In the genomic region with DNA sequence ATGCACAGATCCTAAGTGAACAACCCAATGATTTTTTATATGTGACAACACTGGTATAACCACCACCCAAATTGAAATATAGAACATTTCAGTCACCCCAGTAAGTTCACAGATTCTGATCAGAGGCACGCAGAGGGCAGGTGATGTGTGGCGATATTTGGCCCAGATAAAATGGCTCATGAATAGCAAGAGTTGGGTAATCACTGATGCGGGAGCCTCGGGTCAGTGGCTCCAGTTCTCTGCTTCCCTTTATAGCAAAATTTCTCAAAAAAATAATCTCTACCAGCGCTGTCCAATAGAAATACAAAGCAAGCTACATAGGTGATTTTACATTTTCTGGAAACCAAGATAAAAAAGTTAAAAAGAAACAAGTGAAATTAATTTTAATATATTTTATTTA, we compare ENCODE assay signal across 19 cellular contexts. TPM values are rescaled to one million over a fixed set of nuclear protein-coding genes. Genes with fewer than 3 reads are reported as not detected.
DNase-seq lines count a peak whose midpoint lies in the region; ATAC-seq, FAIRE-seq and TF ChIP-seq lines count a peak whose summit lies in the region.
"Had no signal": no experiment of that assay in that cellular context is flagged by ENCODE, and none has a peak within 500 bp of the region (broad histone marks: within the 10 kb centered on the region; RNA-seq: fewer than 3 reads in every experiment).

No MANE protein-coding gene starts in this region.

- no peak for TF ChIP-seq RAD21 in HepG2 (CRISPR knock-in tag; IDR thresholded peaks at IDR 0.05)

- no peak overlapping the region for H2BK15ac ChIP-seq in neuronal stem cell (ENCODE audit: low read length)

- H3K9ac ChIP-seq in HepG2 (ENCODE audit: insufficient read depth, low read depth, low read length) (no peak overlapping the region), endodermal cell (ENCODE audit: extremely low read depth, low read length, poor library complexity, severe bottlenecking) (no peak overlapping the region), neuronal stem cell (ENCODE audit: low read depth, low read length, poor library complexity) (no peak overlapping the region)
- H3K9ac ChIP-seq: GM23248 had no signal

- H3K4me3 Mint-ChIP-seq in endodermal cell, result no peak overlapping the region
- H3K4me3 Mint-ChIP-seq: CD4-positive, CD25-positive, alpha-beta regulatory T cell; CD8-positive, alpha-beta memory T cell had no signal

- H3K4me3 ChIP-seq in HepG2 (replicated peaks in 1 of 3; ENCODE audit: insufficient read depth in 1 of 3, low read depth in 2 of 3, low read length in 3 of 3) (no peak overlapping the region), right lobe of liver (no peak overlapping the region), endodermal cell (ENCODE audit: low read length) (no peak overlapping the region), neuronal stem cell (ENCODE audit: low read length in 2 of 2) (no peak overlapping the region), brain microvascular endothelial cell (ENCODE audit: low read depth, low read length) (no peak overlapping the region)
- H3K4me3 ChIP-seq: GM23248, HAP-1 had no signal

- H4K91ac ChIP-seq in neuronal stem cell (ENCODE audit: low read depth, low read length, poor library complexity), result no peak overlapping the region

- H3K79me1 ChIP-seq in neuronal stem cell (ENCODE audit: low read depth, low read length), result no peaks in the 10 kb centered on the region

- ATAC-seq in HepG2, result no peak
- no peak for ATAC-seq in right lobe of liver

- TF ChIP-seq EP300 in HepG2 (IDR thresholded peaks at IDR 0.05; ENCODE audit: low read depth in 2 of 2, low read length in 2 of 2), result no peak
- no peak for TF ChIP-seq EP300 in HepG2 (CRISPR knock-in tag; IDR thresholded peaks at IDR 0.05; ENCODE audit: borderline replicate concordance)

- H3K27me3 Mint-ChIP-seq in endodermal cell (ENCODE audit: insufficient read depth), result no peaks in the 10 kb centered on the region
- H3K27me3 Mint-ChIP-seq: CD4-positive, CD25-positive, alpha-beta regulatory T cell; CD8-positive, alpha-beta memory T cell had no signal

- H3K4me1 ChIP-seq in HepG2 (ENCODE audit: insufficient read depth, low read length), result peaks cover 7% of the 10 kb centered on the region; the same call in 1 of the 2 replicates
- peaks cover 0 to 24% (median 4%) of the 10 kb centered on the region in 4 donors for H3K4me1 ChIP-seq in right lobe of liver
- peaks cover 12% of the 10 kb centered on the region for H3K4me1 ChIP-seq in endodermal cell (ENCODE audit: control insufficient read depth, insufficient read depth, low read length)
- H3K4me1 ChIP-seq in neuronal stem cell (ENCODE audit: control insufficient read depth in 2 of 2, insufficient read depth in 1 of 2, low read depth in 1 of 2, low read length in 2 of 2), result peaks cover 26 to 31% of the 10 kb centered on the region in 2 donors

- H3K79me2 ChIP-seq in HepG2 (ENCODE audit: insufficient read depth, low read length), result no peaks in the 10 kb centered on the region

- TF ChIP-seq CTCF in HepG2 (CRISPR knock-in tag; IDR thresholded peaks at IDR 0.05) (no peak), right lobe of liver (IDR thresholded peaks at IDR 0.05) (no peak), endodermal cell (conservative IDR thresholded peaks at IDR 0.05) (no peak), brain microvascular endothelial cell (IDR thresholded peaks at IDR 0.05; ENCODE audit: low read depth, low read length, missing control alignments) (no peak)

- H3K27ac Mint-ChIP-seq in endodermal cell, result no peak overlapping the region

- H3K23ac ChIP-seq in neuronal stem cell (ENCODE audit: low read depth, low read length, poor library complexity), result no peak overlapping the region

- H2BK120ac ChIP-seq in neuronal stem cell (ENCODE audit: low read depth, low read length), result no peak overlapping the region

- DNase-seq in HepG2 (ENCODE audit: low spot score), result no peak
- no peak for DNase-seq in right lobe of liver
- no peak for DNase-seq in endodermal cell
- DNase-seq in neuronal stem cell (ENCODE audit: low spot score), result no peak
- DNase-seq in urothelium cell line (ENCODE audit: low spot score), result no peak
- no peak for DNase-seq in brain microvascular endothelial cell
- DNase-seq: ACHN; BE2C; C1 segment of cervical spinal cord; CD4-positive, CD25-positive, alpha-beta regulatory T cell; CD8-positive, alpha-beta memory T cell; COR-L47; GM23248 had no signal

- H4K20me1 ChIP-seq in HepG2 (ENCODE audit: insufficient read depth, low read length), result no peaks in the 10 kb centered on the region

- H3K36me3 Mint-ChIP-seq in endodermal cell (ENCODE audit: low read depth), result peaks cover 25% of the 10 kb centered on the region

- 96% methylated on average over 5 of the region's 5 CpGs for WGBS in HepG2 (ENCODE audit: low lambda C conversion rate)
- 37% methylated on average over 5 of the region's 5 CpGs for WGBS in right lobe of liver (ENCODE audit: insufficient coverage, low coverage, low lambda C conversion rate, missing lambda C conversion rate)
- 95 to 100% methylated on average over 1 to 5 of the region's 5 CpGs for WGBS in endodermal cell (ENCODE audit: insufficient coverage in 1 of 2, insufficient read length in 1 of 2), 2 experiments
- no CpG with 5 or more reads among the region's 5 CpGs for WGBS in neuronal stem cell (ENCODE audit: extremely low coverage in 2 of 2, insufficient read length in 2 of 2, insufficient replicate concordance in 1 of 2), 2 donors

- H3K4me2 ChIP-seq in HepG2 (ENCODE audit: low read depth, low read length) (no peak overlapping the region), neuronal stem cell (ENCODE audit: insufficient read depth, low read length, poor library complexity, severe bottlenecking) (no peak overlapping the region)

- H3K18ac ChIP-seq in neuronal stem cell (ENCODE audit: low read length), result no peak overlapping the region

- H2BK12ac ChIP-seq in neuronal stem cell (ENCODE audit: low read length), result peak overlapping the region; percentile 28

- no peak overlapping the region for H2BK5ac ChIP-seq in neuronal stem cell (ENCODE audit: low read length)

- no peaks in the 10 kb centered on the region for H3K9me3 ChIP-seq in HepG2 (ENCODE audit: low read length)
- no peaks in the 10 kb centered on the region for H3K9me3 ChIP-seq in right lobe of liver
- H3K9me3 ChIP-seq in endodermal cell (ENCODE audit: control insufficient read depth, low read length), result no peaks in the 10 kb centered on the region
- no peaks in the 10 kb centered on the region for H3K9me3 ChIP-seq in neuronal stem cell (replicated peaks in 1 of 2; ENCODE audit: control insufficient read depth in 2 of 2, insufficient read depth in 1 of 2, low read depth in 1 of 2, low read length in 2 of 2)
- H3K9me3 ChIP-seq: BE2C, HAP-1 had no signal

- in situ Hi-C loops in HepG2 (cut with HindIII; ENCODE audit: extremely low pct_ligation_motif_present, low pct_unique_long_range_greater_than_20kb), result no loop called here
- in situ Hi-C loops in brain microvascular endothelial cell (cut with HindIII; ENCODE audit: low pct_ligation_motif_present, low sequenced_read_pairs), result no loop called here

- H2AFZ ChIP-seq in HepG2 (ENCODE audit: low read length) (no peak overlapping the region), neuronal stem cell (ENCODE audit: low read length) (no peak overlapping the region)
- H2AFZ ChIP-seq: GM23248 had no signal

- H3K36me3 ChIP-seq in HepG2 (replicated peaks in 1 of 2; ENCODE audit: control insufficient read depth in 1 of 2, insufficient read depth in 2 of 2, low read length in 2 of 2), result peaks cover 11 to 24% of the 10 kb centered on the region in 2 experiments
- H3K36me3 ChIP-seq in right lobe of liver, result peaks cover 0 to 7% (median under 1%) of the 10 kb centered on the region in 4 donors
- H3K36me3 ChIP-seq in endodermal cell (ENCODE audit: control insufficient read depth, insufficient read depth, low read length), result peaks cover 29% of the 10 kb centered on the region
- peaks cover 12 to 31% of the 10 kb centered on the region in 2 donors for H3K36me3 ChIP-seq in neuronal stem cell (replicated peaks in 1 of 2; ENCODE audit: control insufficient read depth in 2 of 2, insufficient read depth in 2 of 2, low read length in 2 of 2)
- H3K36me3 ChIP-seq in brain microvascular endothelial cell (replicated peaks), result peaks cover 15% of the 10 kb centered on the region

- peaks cover 2% of the 10 kb centered on the region for H3K9me3 Mint-ChIP-seq in endodermal cell
- H3K9me3 Mint-ChIP-seq: CD8-positive, alpha-beta memory T cell had no signal

- no peak overlapping the region for H3K27ac ChIP-seq in HepG2 (ENCODE audit: extremely low read length, insufficient read depth, low read length)
- H3K27ac ChIP-seq in right lobe of liver, result no peak overlapping the region
- peak overlapping the region; percentile 93 for H3K27ac ChIP-seq in endodermal cell (ENCODE audit: low read depth, low read length)
- H3K27ac ChIP-seq in neuronal stem cell (replicated peaks; ENCODE audit: low read length), result peak overlapping the region; percentile 96
- no peak overlapping the region for H3K27ac ChIP-seq in brain microvascular endothelial cell
- H3K27ac ChIP-seq: GM23248 had no signal

- H2AK5ac ChIP-seq in neuronal stem cell (ENCODE audit: low read depth, low read length), result no peak overlapping the region

- POLR2A ChIA-PET in HepG2 (lab: Yijun Ruan, JAX), result no interaction called here

- H3K14ac ChIP-seq in neuronal stem cell (ENCODE audit: low read length), result no peak overlapping the region

- no peak overlapping the region for H3K4ac ChIP-seq in neuronal stem cell (ENCODE audit: low read length)

- peaks cover 28% of the 10 kb centered on the region for H3K4me1 Mint-ChIP-seq in endodermal cell
- H3K4me1 Mint-ChIP-seq: CD8-positive, alpha-beta memory T cell had no signal

- TF ChIP-seq POLR2A in HepG2 (IDR thresholded peaks at IDR 0.05; ENCODE audit: insufficient read depth in 1 of 2, low read depth in 2 of 2, low read length in 2 of 2) (no peak), right lobe of liver (IDR thresholded peaks at IDR 0.05) (no peak)

- H4K8ac ChIP-seq in neuronal stem cell (ENCODE audit: low read depth, low read length), result no peak overlapping the region

- intact Hi-C loops in HepG2 (cut with micrococcal nuclease; ENCODE audit: unreplicated experiment), result no loop called here
- intact Hi-C loops in right lobe of liver (cut with DNase I), result no loop called here

- CTCF ChIA-PET in HepG2 (lab: Yijun Ruan, JAX; ENCODE audit: low intra/inter-chr PET ratio, low total read pairs), result no interaction called here

- no peaks in the 10 kb centered on the region for H3K27me3 ChIP-seq in HepG2 (ENCODE audit: control insufficient read depth in 1 of 2, insufficient read depth in 2 of 2, low read length in 2 of 2)
- H3K27me3 ChIP-seq in right lobe of liver, result no peaks in the 10 kb centered on the region
- H3K27me3 ChIP-seq in endodermal cell (ENCODE audit: control insufficient read depth, insufficient read depth, low read length, poor library complexity, severe bottlenecking), result no peaks in the 10 kb centered on the region
- no peaks in the 10 kb centered on the region for H3K27me3 ChIP-seq in neuronal stem cell (ENCODE audit: control insufficient read depth in 3 of 3, insufficient read depth in 3 of 3, low read depth in 1 of 3, low read length in 3 of 3)
- H3K27me3 ChIP-seq in brain microvascular endothelial cell (replicated peaks), result no peaks in the 10 kb centered on the region
- H3K27me3 ChIP-seq: BE2C had no signal

- FAIRE-seq in HepG2 (lab: Jason Lieb, UNC), result no peak
- no peak for FAIRE-seq in urothelium cell line (lab: Jason Lieb, UNC)
- FAIRE-seq: D721Med, GM12891 had no signal

- BruUV-seq in HepG2 (replicated peaks; lab: Mats Ljungman, UMichigan), result no TSS peak

RNA-seq across cellular contexts. Expression of a gene that starts 14.9 kb away (rescaled TPM):
- total RNA-seq in HepG2 (2016; rRNA removed; fragmentation: Illumina TruSeq; extraction: Trizol) (not detected in 2 replicates), right lobe of liver (not detected), endodermal cell (not detected)
- total RNA-seq in HepG2 (2016; cell fraction: cytosol; rRNA removed; fragmentation: Illumina TruSeq; extraction: Trizol; ENCODE audit: low read depth), result not detected in 2 replicates
- total RNA-seq in HepG2 (2016; cell fraction: insoluble cytoplasmic fraction; rRNA removed; fragmentation: Illumina TruSeq; extraction: Trizol), result not detected in 2 replicates
- not detected in 2 replicates for total RNA-seq in HepG2 (2016; cell fraction: membrane; rRNA removed; fragmentation: Illumina TruSeq; extraction: Trizol)
- total RNA-seq in HepG2 (2016; cell fraction: nucleus; rRNA removed; fragmentation: Illumina TruSeq; extraction: Trizol), result not detected in 2 replicates
- polyA plus RNA-seq in HepG2 (2011; rRNA removed), result not detected in 2 replicates
- polyA plus RNA-seq in HepG2 (2011; cell fraction: cytosol; rRNA removed), result not detected in 2 replicates
- polyA plus RNA-seq in HepG2 (2011; cell fraction: nucleus; rRNA removed), result not detected in 2 replicates
- polyA plus RNA-seq in HepG2 (2012), result not detected in 2 replicates
- polyA plus RNA-seq in HepG2 (2016; cell fraction: cytosol; fragmentation: Illumina TruSeq; extraction: Trizol; ENCODE audit: low read depth), result not detected in 2 replicates
- not detected in 2 replicates for polyA plus RNA-seq in HepG2 (2016; cell fraction: insoluble cytoplasmic fraction; fragmentation: Illumina TruSeq; extraction: Trizol; ENCODE audit: low read depth)
- not detected in 2 replicates for polyA plus RNA-seq in HepG2 (2016; cell fraction: membrane; fragmentation: Illumina TruSeq; extraction: Trizol; ENCODE audit: low read depth)
- polyA plus RNA-seq in HepG2 (2016; cell fraction: nucleus; fragmentation: Illumina TruSeq; extraction: Trizol; ENCODE audit: insufficient read depth, low read depth), result not detected in 2 replicates
- polyA minus RNA-seq in HepG2 (2011; rRNA and poly(A)+ RNA removed; ENCODE audit: low replicate concordance), result not detected in 2 replicates
- not detected in 2 replicates for polyA minus RNA-seq in HepG2 (2011; cell fraction: cytosol; rRNA and poly(A)+ RNA removed)
- not detected in 2 replicates for polyA minus RNA-seq in HepG2 (2011; cell fraction: nucleus; rRNA and poly(A)+ RNA removed)
- 0.78 TPM for polyA plus RNA-seq in endodermal cell (2013, experiment 1 of 2)
- polyA plus RNA-seq in endodermal cell (2013, experiment 2 of 2), result not detected
- 0.96 TPM for polyA plus RNA-seq in neuronal stem cell (2013, experiment 1 of 2)
- polyA plus RNA-seq in neuronal stem cell (2013, experiment 2 of 2), result 1.8 TPM
- total RNA-seq: A172; CD4-positive, CD25-positive, alpha-beta regulatory T cell; CD8-positive, alpha-beta memory T cell; GM23248; H4; HT-29 had no signal
- polyA plus RNA-seq: CD4-positive, CD25-positive, alpha-beta regulatory T cell; CD8-positive, alpha-beta memory T cell; GM23248 had no signal

RNA-seq across cellular contexts. Expression of a gene that starts 42.7 kb away (rescaled TPM):
- total RNA-seq in HepG2 (2016; rRNA removed; fragmentation: Illumina TruSeq; extraction: Trizol) (16.5 and 18.6 TPM in 2 replicates), right lobe of liver (10 to 100 TPM; 11.4 to 16.0 (median 12.8) TPM), endodermal cell (10 to 100 TPM; 44.4 to 49.9 TPM)
- total RNA-seq in HepG2 (2016; cell fraction: cytosol; rRNA removed; fragmentation: Illumina TruSeq; extraction: Trizol; ENCODE audit: low read depth), result 10.8 and 15.2 TPM in 2 replicates
- total RNA-seq in HepG2 (2016; cell fraction: insoluble cytoplasmic fraction; rRNA removed; fragmentation: Illumina TruSeq; extraction: Trizol), result 15.1 and 16.2 TPM in 2 replicates
- total RNA-seq in HepG2 (2016; cell fraction: membrane; rRNA removed; fragmentation: Illumina TruSeq; extraction: Trizol), result 25.3 and 29.5 TPM in 2 replicates
- total RNA-seq in HepG2 (2016; cell fraction: nucleus; rRNA removed; fragmentation: Illumina TruSeq; extraction: Trizol), result 15.3 and 19.6 TPM in 2 replicates
- polyA plus RNA-seq in HepG2 (2011; rRNA removed), result 70.2 and 74.1 TPM in 2 replicates
- polyA plus RNA-seq in HepG2 (2011; cell fraction: cytosol; rRNA removed), result 93.3 and 98.4 TPM in 2 replicates
- polyA plus RNA-seq in HepG2 (2011; cell fraction: nucleus; rRNA removed), result 35.2 and 44.3 TPM in 2 replicates
- 45.7 and 46.8 TPM in 2 replicates for polyA plus RNA-seq in HepG2 (2012)
- polyA plus RNA-seq in HepG2 (2016; cell fraction: cytosol; fragmentation: Illumina TruSeq; extraction: Trizol; ENCODE audit: low read depth), result 48.1 and 71.4 TPM in 2 replicates
- 55.8 and 57.5 TPM in 2 replicates for polyA plus RNA-seq in HepG2 (2016; cell fraction: insoluble cytoplasmic fraction; fragmentation: Illumina TruSeq; extraction: Trizol; ENCODE audit: low read depth)
- polyA plus RNA-seq in HepG2 (2016; cell fraction: membrane; fragmentation: Illumina TruSeq; extraction: Trizol; ENCODE audit: low read depth), result 67.6 and 91.3 TPM in 2 replicates
- 68.3 and 69.5 TPM in 2 replicates for polyA plus RNA-seq in HepG2 (2016; cell fraction: nucleus; fragmentation: Illumina TruSeq; extraction: Trizol; ENCODE audit: insufficient read depth, low read depth)
- 47.1 and 62.0 TPM in 2 replicates for polyA minus RNA-seq in HepG2 (2011; rRNA and poly(A)+ RNA removed; ENCODE audit: low replicate concordance)
- 11.5 and 14.7 TPM in 2 replicates for polyA minus RNA-seq in HepG2 (2011; cell fraction: cytosol; rRNA and poly(A)+ RNA removed)
- polyA minus RNA-seq in HepG2 (2011; cell fraction: nucleus; rRNA and poly(A)+ RNA removed), result 7.6 and 12.7 TPM in 2 replicates
- 60.3 TPM for polyA plus RNA-seq in endodermal cell (2013, experiment 1 of 2)
- 61.4 TPM for polyA plus RNA-seq in endodermal cell (2013, experiment 2 of 2)
- polyA plus RNA-seq in neuronal stem cell (2013, experiment 1 of 2), result 66.5 TPM
- polyA plus RNA-seq in neuronal stem cell (2013, experiment 2 of 2), result 66.4 TPM

Comparison
In these comparisons a context has a peak if more than half of its experiments do, and no peak if none do; other contexts are left out.
1. H3K27ac ChIP-seq: peak in endodermal cell (single experiment) and neuronal stem cell (single experiment); none in HepG2 (single experiment), right lobe of liver (0 of 3) and brain microvascular endothelial cell (single experiment).